In the genomic region with DNA sequence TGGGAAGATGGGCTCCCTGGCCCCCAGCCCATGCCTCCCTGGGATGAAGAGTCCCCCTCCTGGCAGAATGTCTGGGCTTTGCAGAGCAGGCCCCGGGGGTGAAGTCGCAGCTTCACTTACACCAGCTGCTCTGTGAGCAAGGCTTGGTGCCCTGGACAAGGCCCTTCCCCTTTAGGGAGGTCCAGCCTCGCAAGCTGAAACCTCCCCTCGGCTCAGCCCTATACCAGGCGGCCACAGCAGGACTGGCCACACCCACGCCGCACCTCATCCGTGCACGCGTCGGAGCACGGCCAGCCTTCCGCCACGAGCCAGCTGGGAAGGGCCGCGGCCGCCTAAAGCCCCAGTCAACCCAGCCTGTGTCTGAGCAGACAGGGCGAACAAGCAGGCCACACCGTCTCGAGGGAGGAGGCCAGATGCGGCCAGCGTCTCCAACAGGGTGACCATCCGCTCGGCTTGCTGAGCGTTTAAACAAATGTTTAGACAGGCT, we compare ENCODE assay signal across 9 cellular contexts.
DNase-seq lines count a peak whose midpoint lies in the region; ATAC-seq and TF ChIP-seq lines count a peak whose summit lies in the region.
"Had no signal": no experiment of that assay in that cellular context is flagged by ENCODE, and none has a peak within 500 bp of the region (broad histone marks: within the 10 kb centered on the region; RNA-seq: fewer than 3 reads in every experiment).

No MANE protein-coding gene starts in this region.

- TF ChIP-seq POLR2A in gastroesophageal sphincter (IDR thresholded peaks at IDR 0.05): no peak

- WGBS in gastroesophageal sphincter (ENCODE audit: low coverage in 1 of 2), 2 donors: 20% methylated on average over 4 of the region's 25 CpGs; no CpG with 5 or more reads in 1 of the 2 donors

- no peaks in the 10 kb centered on the region for H3K9me3 ChIP-seq in gastroesophageal sphincter

- no peak for TF ChIP-seq CTCF in gastroesophageal sphincter (IDR thresholded peaks at IDR 0.05)
- TF ChIP-seq CTCF in progenitor cell of endocrine pancreas (IDR thresholded peaks at IDR 0.05; ENCODE audit: unreplicated experiment): no peak

- TF ChIP-seq EP300 in gastroesophageal sphincter (IDR thresholded peaks at IDR 0.05): no peak

- H3K4me1 Mint-ChIP-seq in progenitor cell of endocrine pancreas (ENCODE audit: low read depth): peaks cover 2% of the 10 kb centered on the region

- H3K4me3 ChIP-seq in gastroesophageal sphincter: peak overlapping the region in 1 of 2 donors; percentile 25

- H3K27ac Mint-ChIP-seq in progenitor cell of endocrine pancreas: no peak overlapping the region
- H3K27ac Mint-ChIP-seq: T-helper 1 cell treated with Interleukin-12 subunit alpha and Interleukin-12 subunit beta and Interleukin-4 antibody, amounts not matched to agents 30 μg/mL and 1 μg/mL, for 36 hours had no signal

- peaks cover 0 to 10% (median 9%) of the 10 kb centered on the region in 3 donors for H3K4me1 ChIP-seq in gastroesophageal sphincter

- H3K9me3 Mint-ChIP-seq in progenitor cell of endocrine pancreas (ENCODE audit: low read depth): no peaks in the 10 kb centered on the region
- H3K9me3 Mint-ChIP-seq: T-helper 1 cell treated with Interleukin-12 subunit alpha and Interleukin-12 subunit beta and Interleukin-4 antibody, amounts not matched to agents 30 μg/mL and 1 μg/mL, for 36 hours had no signal

- H3K27me3 Mint-ChIP-seq in progenitor cell of endocrine pancreas: no peaks in the 10 kb centered on the region

- peak; percentile 95 for ATAC-seq in gastroesophageal sphincter

- H3K27ac ChIP-seq in gastroesophageal sphincter: peak overlapping the region in 2 of 4 donors; percentile 60 to 69

- H3K4me3 Mint-ChIP-seq in progenitor cell of endocrine pancreas (ENCODE audit: low read depth): peak overlapping the region; percentile 58
- H3K4me3 Mint-ChIP-seq: T-helper 1 cell treated with Interleukin-12 subunit alpha and Interleukin-12 subunit beta and Interleukin-4 antibody, amounts not matched to agents 30 μg/mL and 1 μg/mL, for 36 hours had no signal

- H3K36me3 ChIP-seq in gastroesophageal sphincter: peaks cover 0 to 26% of the 10 kb centered on the region in 2 donors

- peaks cover 3% of the 10 kb centered on the region for H3K27me3 ChIP-seq in gastroesophageal sphincter

- peaks cover 1% of the 10 kb centered on the region for H3K36me3 Mint-ChIP-seq in progenitor cell of endocrine pancreas (ENCODE audit: insufficient read depth)

- DNase-seq in HT-29 (ENCODE audit: low spot score) (peak; percentile 90), SK-N-DZ (ENCODE audit: low spot score) (peak; percentile 86), progenitor cell of endocrine pancreas (ENCODE audit: low spot score, unreplicated experiment) (peak; percentile 63), NOMO-1 treated with dmso at 0.1 percent for 144 hours (lab: John Stamatoyannopoulos, UW; ENCODE audit: unreplicated experiment) (no peak), medulla oblongata (ENCODE audit: extremely low spot score) (no peak)
- no peak for DNase-seq in activated CD8-positive, alpha-beta memory T cell treated with anti-CD3 and anti-CD28 coated beads, Interleukin-2, amount 50 U/mL, for 4 hours
- DNase-seq in activated T-cell treated with anti-CD3 and anti-CD28 coated beads, Interleukin-2, amount 50 U/mL, for 48 hours: no peak

Comparison
In these comparisons a context has a peak if more than half of its experiments do, and no peak if none do; other contexts are left out.
1. DNase-seq: peak in HT-29 (single experiment), SK-N-DZ (single experiment) and progenitor cell of endocrine pancreas (single experiment); none in NOMO-1 treated with dmso at 0.1 percent for 144 hours (single experiment), activated CD8-positive, alpha-beta memory T cell treated with anti-CD3 and anti-CD28 coated beads, Interleukin-2, amount 50 U/mL, for 4 hours (single experiment), medulla oblongata (single experiment) and activated T-cell treated with anti-CD3 and anti-CD28 coated beads, Interleukin-2, amount 50 U/mL, for 48 hours (0 of 2).